ENCODE assay signal across 20 cellular contexts in the genomic region with DNA sequence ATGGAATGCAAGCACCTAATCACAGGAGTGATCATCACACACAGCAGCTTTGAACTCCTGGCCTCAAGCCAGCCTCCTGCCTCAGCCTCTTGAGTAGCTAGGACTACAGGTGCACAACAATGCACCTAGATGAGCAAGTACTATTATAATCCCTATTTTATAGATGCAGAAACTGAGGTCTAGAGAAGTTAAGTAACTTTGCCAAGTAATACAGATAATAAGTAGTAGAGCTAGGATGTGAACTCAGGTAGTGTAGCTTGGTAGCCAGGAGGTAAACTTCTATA. TPM values are rescaled to one million over a fixed set of nuclear protein-coding genes. Genes with fewer than 3 reads are reported as not detected.
"Had no signal": no experiment of that assay in that cellular context is flagged by ENCODE, and none has a peak within 500 bp of the region (broad histone marks: within the 10 kb centered on the region; RNA-seq: fewer than 3 reads in every experiment).

No MANE protein-coding gene starts in this region.

- H3K9me3 ChIP-seq: ascending aorta, breast epithelium, right atrium auricular region, testis had no signal

- H3K36me3 Mint-ChIP-seq: memory B cell, naive B cell, type B pancreatic cell had no signal

- H3K9me3 Mint-ChIP-seq: activated T-helper 2 cell treated with anti-CD3 and anti-CD28 coated beads, Interferon-gamma antibody, Interleukin-2, Interleukin-4, amounts not matched to agents 10 μg/mL and 5 μg/mL and 100 μg/mL, durations not matched to agents 14 hours and 24 hours and 36 hours; memory B cell; naive B cell; neural crest cell; type B pancreatic cell had no signal

- H3K27ac Mint-ChIP-seq: memory B cell, naive B cell had no signal

- H3K36me3 ChIP-seq: ascending aorta, breast epithelium, right atrium auricular region, WERI-Rb-1 had no signal

- H3K4me3 Mint-ChIP-seq: memory B cell, naive B cell, neural crest cell, type B pancreatic cell had no signal

- DNase-seq: activated naive CD4-positive, alpha-beta T cell treated with Interleukin-2 at 50 U/mL for 16 hours; erythroblast; kidney; left ventricle myocardium superior; naive B cell; testis; WERI-Rb-1 had no signal

- ATAC-seq: left ventricle myocardium superior had no signal

- H3K4me3 ChIP-seq: ascending aorta, breast epithelium, coronary artery, right atrium auricular region, SK-N-MC, testis had no signal

- H3K4me1 Mint-ChIP-seq: memory B cell, naive B cell, neural crest cell had no signal

- H3K27me3 ChIP-seq: ascending aorta, breast epithelium, right atrium auricular region, testis had no signal

- FAIRE-seq: endometrium, frontal cortex, kidney had no signal

- H3K27me3 Mint-ChIP-seq: progenitor cell of endocrine pancreas, type B pancreatic cell had no signal

- H3K4me1 ChIP-seq: ascending aorta, breast epithelium, right atrium auricular region, testis had no signal

- H3K27ac ChIP-seq: ascending aorta, breast epithelium, coronary artery, right atrium auricular region, testis, WERI-Rb-1 had no signal

RNA-seq across cellular contexts. Expression of a gene that starts 33.7 kb away (rescaled TPM):
- total RNA-seq: mononuclear cell had no signal
